In the genomic region with DNA sequence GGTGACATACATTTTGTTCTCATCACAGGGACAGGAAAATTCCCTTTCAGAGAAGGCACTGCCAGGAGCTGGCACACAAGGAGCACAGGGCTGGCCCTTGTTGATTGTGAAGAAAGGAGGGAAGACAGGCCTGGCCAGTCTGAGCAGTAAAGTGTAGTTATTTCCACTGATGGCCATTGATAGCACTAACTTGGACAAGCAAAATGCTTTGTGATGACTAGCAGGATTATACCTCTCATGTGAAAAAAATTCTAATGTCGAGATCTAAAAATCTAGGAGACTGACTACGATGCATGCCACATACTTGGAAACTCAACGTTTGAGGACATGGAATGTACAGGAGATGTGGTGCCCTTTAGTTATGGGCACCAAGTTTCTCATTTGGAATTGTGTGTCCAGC, we compare ENCODE assay signal across 7 cellular contexts. TPM values are rescaled to one million over a fixed set of nuclear protein-coding genes. Genes with fewer than 3 reads are reported as not detected.
"Had no signal": no experiment of that assay in that cellular context is flagged by ENCODE, and none has a peak within 500 bp of the region (broad histone marks: within the 10 kb centered on the region; RNA-seq: fewer than 3 reads in every experiment).

No MANE protein-coding gene starts in this region.

- H3K27ac ChIP-seq: HL-60 had no signal

- DNase-seq: IMR-90, KBM-7, KG1 had no signal

- H3K4me3 ChIP-seq: K562 had no signal

RNA-seq across cellular contexts. Expression of a gene that starts 54.3 kb away (rescaled TPM):
- total RNA-seq: HepG2, HT-29, IMR-90, K562 had no signal
